Comparison of ENCODE assay signal across 16 cellular contexts in genomic region chr17:80248894-80249710, GRCh38.
"Had no signal": no experiment of that assay in that cellular context is flagged by ENCODE, and none has a peak within 500 bp of the region (broad histone marks: within the 10 kb centered on the region; RNA-seq: fewer than 3 reads in every experiment).

No MANE protein-coding gene starts in this region.

- H3K4me3 ChIP-seq: cardiac muscle cell, dorsolateral prefrontal cortex, gastrocnemius medialis, right atrium auricular region, skin epidermis, transverse colon had no signal

- H3K27ac ChIP-seq: cardiac muscle cell, dorsolateral prefrontal cortex, gastrocnemius medialis, right atrium auricular region, skin epidermis, transverse colon had no signal

- H3K9me3 Mint-ChIP-seq: activated CD4-positive, alpha-beta memory T cell treated with anti-CD3 and anti-CD28 coated beads, Interleukin-2, amount 10 ng/mL, durations not matched to agents 7 days and 5 days; activated naive CD4-positive, alpha-beta T cell treated with anti-CD3 and anti-CD28 coated beads, Interleukin-2, amount 50 U/mL, for 72 hours; activated T-cell treated with anti-CD3 and anti-CD28 coated beads, Interleukin-2, amount 50 U/mL, for 24 hours; naive thymus-derived CD8-positive, alpha-beta T cell had no signal

- H3K27me3 ChIP-seq: cardiac muscle cell, dorsolateral prefrontal cortex, gastrocnemius medialis, right atrium auricular region, transverse colon had no signal

- DNase-seq: activated CD4-positive, alpha-beta memory T cell treated with anti-CD3 and anti-CD28 coated beads, Interleukin-2, amount 10 ng/mL, durations not matched to agents 7 days and 5 days; activated T-cell treated with anti-CD3 and anti-CD28 coated beads, Interleukin-2, amount 50 U/mL, for 24 hours; dorsolateral prefrontal cortex; gastrocnemius medialis; nucleus accumbens; stimulated activated CD4-positive, alpha-beta T cell treated with anti-CD3 and anti-CD28 coated beads, Interleukin-4, amount 100 ng/mL, for 4 hours; stimulated activated CD8-positive, alpha-beta memory T cell treated with anti-CD3 and anti-CD28 coated beads, Interleukin-4, amount 100 ng/mL, for 48 hours; stimulated activated naive CD8-positive, alpha-beta T cell treated with anti-CD3 and anti-CD28 coated beads, Interleukin-15, Interleukin-2, amounts not matched to agents 100 U/mL and 50 U/mL, for 24 hours; T-helper 9 cell; transverse colon had no signal

- H3K27me3 Mint-ChIP-seq: activated CD4-positive, alpha-beta memory T cell treated with anti-CD3 and anti-CD28 coated beads, Interleukin-2, amount 10 ng/mL, durations not matched to agents 7 days and 5 days; activated T-cell treated with anti-CD3 and anti-CD28 coated beads, Interleukin-2, amount 50 U/mL, for 24 hours; naive thymus-derived CD8-positive, alpha-beta T cell; progenitor cell of endocrine pancreas had no signal

- H3K4me3 Mint-ChIP-seq: activated CD4-positive, alpha-beta memory T cell treated with anti-CD3 and anti-CD28 coated beads, Interleukin-2, amount 10 ng/mL, durations not matched to agents 7 days and 5 days; activated T-cell treated with anti-CD3 and anti-CD28 coated beads, Interleukin-2, amount 50 U/mL, for 24 hours; naive thymus-derived CD8-positive, alpha-beta T cell had no signal

- ATAC-seq: activated naive CD4-positive, alpha-beta T cell treated with anti-CD3 and anti-CD28 coated beads, Interleukin-2, amount 50 U/mL, for 72 hours; gastrocnemius medialis; naive thymus-derived CD8-positive, alpha-beta T cell; stimulated activated naive CD8-positive, alpha-beta T cell treated with anti-CD3 and anti-CD28 coated beads, Interleukin-15, Interleukin-2, amounts not matched to agents 100 U/mL and 50 U/mL, for 24 hours had no signal

- H3K36me3 ChIP-seq: transverse colon had no signal

- H3K36me3 Mint-ChIP-seq: activated naive CD4-positive, alpha-beta T cell treated with anti-CD3 and anti-CD28 coated beads, Interleukin-2, amount 50 U/mL, for 72 hours had no signal

- H3K4me1 ChIP-seq: right atrium auricular region had no signal

- H3K9me3 ChIP-seq: gastrocnemius medialis, right atrium auricular region, transverse colon had no signal

- H3K27ac Mint-ChIP-seq: activated CD4-positive, alpha-beta memory T cell treated with anti-CD3 and anti-CD28 coated beads, Interleukin-2, amount 10 ng/mL, durations not matched to agents 7 days and 5 days; activated naive CD4-positive, alpha-beta T cell treated with anti-CD3 and anti-CD28 coated beads, Interleukin-2, amount 50 U/mL, for 72 hours; activated T-cell treated with anti-CD3 and anti-CD28 coated beads, Interleukin-2, amount 50 U/mL, for 24 hours; naive thymus-derived CD8-positive, alpha-beta T cell had no signal
